In genomic region chr3:73933585-73933984, GRCh38 we compare ENCODE assay signal across 21 cellular contexts.
"Had no signal": no experiment of that assay in that cellular context is flagged by ENCODE, and none has a peak within 500 bp of the region (broad histone marks: within the 10 kb centered on the region; RNA-seq: fewer than 3 reads in every experiment).

No MANE protein-coding gene starts in this region.

- H3K4me3 ChIP-seq: K562, SJCRH30 had no signal

- H3K27me3 ChIP-seq: SJCRH30 had no signal

- DNase-seq: Kasumi-1, MM.1S, NCI-H1092 treated with DMSO at 0.1 percent for 48 hours, NCI-H1436, NCI-H187, NCI-H2029, NCI-H2081 treated with DMSO at 0.1 percent for 48 hours, NCI-H2171, NCI-H226, NCI-H446, NCI-H510A, NCI-H524 treated with DMSO at 0.1 percent for 48 hours, NCI-H69, NCI-H774, RPMI8226, SHP77 treated with DMSO at 0.1 percent for 48 hours, SJCRH30 had no signal

- ATAC-seq: K562, SK-N-SH treated with all-trans-retinoic acid at 6 μM for 48 hours had no signal

- H3K27ac ChIP-seq: HL-60, KMS-11, SJCRH30 had no signal

- H3K4me1 ChIP-seq: SJCRH30 had no signal

- H3K36me3 ChIP-seq: SJCRH30 had no signal

- H3K9me3 ChIP-seq: SJCRH30 had no signal
